ENCODE assay signal across 18 cellular contexts in genomic region chr2:10490806-10491291, GRCh38. TPM values are rescaled to one million over a fixed set of nuclear protein-coding genes. Genes with fewer than 3 reads are reported as not detected.
DNase-seq lines count a peak whose midpoint lies in the region; ATAC-seq, FAIRE-seq and TF ChIP-seq lines count a peak whose summit lies in the region.
"Had no signal": no experiment of that assay in that cellular context is flagged by ENCODE, and none has a peak within 500 bp of the region (broad histone marks: within the 10 kb centered on the region; RNA-seq: fewer than 3 reads in every experiment).

No MANE protein-coding gene starts in this region.

- peak in 1 of 2 experiments; percentile 69 for DNase-seq in A549 (ENCODE audit: low read depth in 1 of 2, low spot score in 1 of 2)
- peak; percentile 45 for DNase-seq in Calu3
- no peak for DNase-seq in central memory CD8-positive, alpha-beta T cell (ENCODE audit: low spot score in 2 of 2)
- DNase-seq in foreskin fibroblast, result no peak
- DNase-seq in germinal center (ENCODE audit: low spot score), result no peak
- DNase-seq in effector memory CD4-positive, alpha-beta T cell, result no peak
- DNase-seq in immature natural killer cell, result no peak
- DNase-seq: activated CD4-positive, alpha-beta T cell treated with anti-CD3 and anti-CD28 coated beads for 48 hours; IMR-90; MV-4-11; NCI-H2029; NCI-H524; T-helper 9 cell had no signal

- H3K4me3 ChIP-seq in A549 (no peak overlapping the region), mucosa of rectum (ENCODE audit: low read length in 2 of 2) (peak overlapping the region; percentile 34 to 52), foreskin fibroblast (ENCODE audit: low read depth in 1 of 2, low read length in 2 of 2) (no peak overlapping the region)
- H3K4me3 ChIP-seq in effector memory CD4-positive, alpha-beta T cell (ENCODE audit: insufficient read depth, low read depth, low read length, poor library complexity, severe bottlenecking), result no peak overlapping the region
- H3K4me3 ChIP-seq: esophagus muscularis mucosa, GM12878 had no signal

- H3K4me3 Mint-ChIP-seq in Calu3 (ENCODE audit: low read depth, unreplicated experiment) (no peak overlapping the region), immature natural killer cell (no peak overlapping the region)
- H3K4me3 Mint-ChIP-seq in central memory CD8-positive, alpha-beta T cell, result no peak overlapping the region
- H3K4me3 Mint-ChIP-seq: brain had no signal

- H3K27me3 Mint-ChIP-seq in Calu3 (ENCODE audit: unreplicated experiment) (peaks cover 10% of the 10 kb centered on the region), immature natural killer cell (ENCODE audit: low read depth in 3 of 3) (peaks cover 6 to 13% (median 7%) of the 10 kb centered on the region in 3 donors)
- H3K27me3 Mint-ChIP-seq in central memory CD8-positive, alpha-beta T cell, result no peaks in the 10 kb centered on the region

- intact Hi-C loops in Calu3 (cut with micrococcal nuclease; ENCODE audit: unreplicated experiment), result loop anchor here (5.0 kb wide), 1 partner anchor 41 kb away; no protein-coding TSS in a partner anchor

- no peak for FAIRE-seq in A549 (lab: Jason Lieb, UNC)
- FAIRE-seq: GM12878 had no signal

- WGBS in A549 (ENCODE audit: missing lambda C conversion rate), result 52% methylated on average over 8 of the region's 8 CpGs

- no peaks in the 10 kb centered on the region for H3K9me3 Mint-ChIP-seq in Calu3 (ENCODE audit: low read depth, unreplicated experiment)
- peaks cover 6% of the 10 kb centered on the region for H3K9me3 Mint-ChIP-seq in central memory CD8-positive, alpha-beta T cell
- peaks cover 2 to 9% (median 2%) of the 10 kb centered on the region in 6 donors for H3K9me3 Mint-ChIP-seq in immature natural killer cell

- peak in 1 of 2 experiments; percentile 4; a peak in 2 of 6 replicates for ATAC-seq in A549
- no peak for ATAC-seq in central memory CD8-positive, alpha-beta T cell (replicated peaks; ENCODE audit: extremely low read depth, poor library complexity, severe bottlenecking)
- ATAC-seq: activated naive CD4-positive, alpha-beta T cell treated with anti-CD3 and anti-CD28 coated beads, Interleukin-2, amount 50 U/mL, for 72 hours; GM12878 had no signal

- H3K27ac ChIP-seq in A549, result peak overlapping the region; percentile 28 to 58; a peak in 5 of 6 replicates
- peak overlapping the region; percentile 80 to 91 for H3K27ac ChIP-seq in mucosa of rectum (ENCODE audit: low read depth in 2 of 2, low read length in 2 of 2)
- no peak overlapping the region for H3K27ac ChIP-seq in effector memory CD4-positive, alpha-beta T cell (ENCODE audit: insufficient read depth, low read length, poor library complexity, severe bottlenecking)
- H3K27ac ChIP-seq: esophagus muscularis mucosa had no signal

- TF ChIP-seq EP300 in A549 (IDR thresholded peaks at IDR 0.05), result no peak

- TF ChIP-seq CTCF in A549 (IDR thresholded peaks at IDR 0.05) (no peak), Calu3 (IDR thresholded peaks at IDR 0.05; ENCODE audit: unreplicated experiment) (no peak), foreskin fibroblast (IDR thresholded peaks at IDR 0.05; ENCODE audit: low read depth, low read length) (no peak)

- no peak for TF ChIP-seq RAD21 in A549 (conservative IDR thresholded peaks at IDR 0.05 in 1 of 2, IDR thresholded peaks at IDR 0.05 in 1 of 2)

- peaks cover 56% of the 10 kb centered on the region for H3K4me1 ChIP-seq in A549
- H3K4me1 ChIP-seq in mucosa of rectum (ENCODE audit: control insufficient read depth in 2 of 2, insufficient read depth in 2 of 2, low read length in 2 of 2), result peaks cover 26 to 32% of the 10 kb centered on the region in 2 donors
- H3K4me1 ChIP-seq in effector memory CD4-positive, alpha-beta T cell (ENCODE audit: control insufficient read depth, insufficient read depth, low read length, poor library complexity, severe bottlenecking), result peaks cover 10% of the 10 kb centered on the region
- H3K4me1 ChIP-seq: esophagus muscularis mucosa had no signal

- peak overlapping the region; percentile 7; the same call in 1 of the 3 replicates for H3K4me2 ChIP-seq in A549

- peak overlapping the region in 1 of 2 donors; percentile 71 for H3K9ac ChIP-seq in mucosa of rectum (ENCODE audit: low read depth in 1 of 2, low read length in 2 of 2)

- TF ChIP-seq POLR2A in A549 (IDR thresholded peaks at IDR 0.05; ENCODE audit: low read length), result no peak

- H3K4me1 Mint-ChIP-seq in Calu3 (ENCODE audit: low read depth, unreplicated experiment), result peaks cover 41% of the 10 kb centered on the region
- H3K4me1 Mint-ChIP-seq in central memory CD8-positive, alpha-beta T cell, result peaks cover 28% of the 10 kb centered on the region
- peaks cover 28 to 32% of the 10 kb centered on the region in 2 donors for H3K4me1 Mint-ChIP-seq in immature natural killer cell
- H3K4me1 Mint-ChIP-seq: brain had no signal

- CTCF ChIA-PET in A549 (lab: Yijun Ruan, JAX) (interaction anchor here (1.1 to 1.9 kb wide), 3 partner anchors 9 to 30 kb away, joined by 3 to 8 read pairs (median 3); no protein-coding TSS in a partner anchor), Calu3 (lab: Charles Lee) (no interaction called here)

- H3K36me3 Mint-ChIP-seq in Calu3 (ENCODE audit: insufficient read depth, unreplicated experiment), result peaks cover 14% of the 10 kb centered on the region
- H3K36me3 Mint-ChIP-seq in central memory CD8-positive, alpha-beta T cell (ENCODE audit: insufficient read depth), result peaks cover 5% of the 10 kb centered on the region
- peaks cover 0 to 5% (median 4%) of the 10 kb centered on the region in 3 donors for H3K36me3 Mint-ChIP-seq in immature natural killer cell
- H3K36me3 Mint-ChIP-seq: brain had no signal

- POLR2A ChIA-PET in A549 (lab: Yijun Ruan, JAX), result no interaction called here

- BruUV-seq in Calu3 (replicated peaks; lab: Mats Ljungman, UMichigan), result no TSS peak

- H3K27ac Mint-ChIP-seq in Calu3 (ENCODE audit: unreplicated experiment) (peak overlapping the region; percentile 9), immature natural killer cell (peak overlapping the region in 2 of 6 donors; percentile 50 to 57)
- H3K27ac Mint-ChIP-seq in central memory CD8-positive, alpha-beta T cell (ENCODE audit: low read depth), result peak overlapping the region; percentile 17
- H3K27ac Mint-ChIP-seq: activated naive CD4-positive, alpha-beta T cell treated with anti-CD3 and anti-CD28 coated beads, Interleukin-2, amount 50 U/mL, for 72 hours had no signal

- no peaks in the 10 kb centered on the region for H3K36me3 ChIP-seq in mucosa of rectum (ENCODE audit: control insufficient read depth in 2 of 2, insufficient read depth in 2 of 2, low read length in 2 of 2)
- no peaks in the 10 kb centered on the region for H3K36me3 ChIP-seq in effector memory CD4-positive, alpha-beta T cell (ENCODE audit: control insufficient read depth, insufficient read depth, low read length)
- H3K36me3 ChIP-seq: esophagus muscularis mucosa had no signal

- H3K27me3 ChIP-seq in mucosa of rectum (ENCODE audit: control insufficient read depth in 2 of 2, insufficient read depth in 2 of 2, low read length in 2 of 2), result peaks cover 8 to 10% of the 10 kb centered on the region in 2 donors
- no peaks in the 10 kb centered on the region for H3K27me3 ChIP-seq in effector memory CD4-positive, alpha-beta T cell (replicated peaks; ENCODE audit: control insufficient read depth, insufficient read depth, low read length, poor library complexity, severe bottlenecking)

- H3K9me3 ChIP-seq in A549, result peaks cover 11% of the 10 kb centered on the region
- H3K9me3 ChIP-seq in mucosa of rectum (ENCODE audit: control insufficient read depth in 2 of 2, low read length in 2 of 2), result no peaks in the 10 kb centered on the region
- no peaks in the 10 kb centered on the region for H3K9me3 ChIP-seq in effector memory CD4-positive, alpha-beta T cell (ENCODE audit: control insufficient read depth, low read length)

TF ChIP-seq in A549, 52 proteins besides CTCF, POLR2A, EP300 and RAD21:
- TF ChIP-seq NPAS2 (CRISPR knock-in tag; IDR thresholded peaks at IDR 0.05; ENCODE audit: borderline replicate concordance) (no peak), MAFK (IDR thresholded peaks at IDR 0.05; ENCODE audit: partially characterized antibody) (peak; percentile 84)

RNA-seq across cellular contexts. Expression of gene ODC1, which starts 42.7 kb away (rescaled TPM):
- 198 and 265 TPM in 2 replicates for polyA plus RNA-seq in A549 (2011; rRNA removed)
- 147 and 159 TPM in 2 replicates for polyA plus RNA-seq in A549 (2012; cell fraction: cytosol; rRNA removed)
- polyA plus RNA-seq in A549 (2012; cell fraction: nucleus; rRNA removed), result 84.5 and 165 TPM in 2 replicates
- 56.3 to 89.5 TPM (median 57.8 TPM) in 3 replicates for polyA plus RNA-seq in A549 (2017; fragmentation: RNase III; extraction: RNeasy Plus Mini Kit Qiagen cat#74134 plus additional on column Dnase treatment)
- 110 and 113 TPM in 2 replicates for polyA minus RNA-seq in A549 (2011; rRNA and poly(A)+ RNA removed)
- 78.4 and 85.7 TPM in 2 replicates for total RNA-seq in Calu3 (2022)
- polyA plus RNA-seq in immature natural killer cell, result 10 to 100 TPM; 31.6 to 62.3 (median 59.0) TPM

Comparison
In these comparisons a context has a peak if more than half of its experiments do, and no peak if none do; other contexts are left out.
1. H3K4me3 ChIP-seq: peak in mucosa of rectum (2 of 2); none in A549 (single experiment), foreskin fibroblast (0 of 2) and effector memory CD4-positive, alpha-beta T cell (single experiment).